ENCODE assay signal across 22 cellular contexts in genomic region chr12:58028294-58028693, GRCh38.
DNase-seq lines count a peak whose midpoint lies in the region; ATAC-seq, FAIRE-seq and TF ChIP-seq lines count a peak whose summit lies in the region.
"Had no signal": no experiment of that assay in that cellular context is flagged by ENCODE, and none has a peak within 500 bp of the region (broad histone marks: within the 10 kb centered on the region; RNA-seq: fewer than 3 reads in every experiment).

No MANE protein-coding gene starts in this region.

- H3K4me1 Mint-ChIP-seq in Calu3 (ENCODE audit: low read depth, unreplicated experiment) = peaks cover 16% of the 10 kb centered on the region
- no peaks in the 10 kb centered on the region for H3K4me1 Mint-ChIP-seq in osteocyte (ENCODE audit: unreplicated experiment)
- H3K4me1 Mint-ChIP-seq: CD4-positive, CD25-positive, alpha-beta regulatory T cell had no signal

- no peak for DNase-seq in Calu3
- DNase-seq in RWPE2 (ENCODE audit: low spot score) = no peak
- peak; percentile 12 for DNase-seq in dedifferentiated amniotic fluid mesenchymal stem cell (ENCODE audit: extremely low spot score)
- DNase-seq in keratinocyte (ENCODE audit: low read depth, low spot score) = no peak
- DNase-seq in osteocyte (ENCODE audit: extremely low spot score, unreplicated experiment) = no peak
- no peak for DNase-seq in GM13976 (ENCODE audit: low spot score)
- no peak for DNase-seq in AG20443 (ENCODE audit: low spot score)
- DNase-seq: BE2C; CD4-positive, CD25-positive, alpha-beta regulatory T cell; COR-L47; GF-D8; HFFc6; KG1; NCI-H1048; NCI-H1436; NCI-H1930; NCI-H2171; NCI-H526 had no signal

- H3K4me3 ChIP-seq in RWPE2 (ENCODE audit: severe bottlenecking) = no peak overlapping the region
- H3K4me3 ChIP-seq in keratinocyte (ENCODE audit: control insufficient read depth in 2 of 3, extremely low read depth in 1 of 3, insufficient read depth in 2 of 3, low read depth in 1 of 3, low read length in 3 of 3) = no peak overlapping the region

- H3K9me3 ChIP-seq in RWPE2 (ENCODE audit: severe bottlenecking) (no peaks in the 10 kb centered on the region), keratinocyte (ENCODE audit: control insufficient read depth, low read depth, low read length) (peaks cover 2% of the 10 kb centered on the region)
- H3K9me3 ChIP-seq: BE2C had no signal

- CTCF ChIA-PET in Calu3 (lab: Charles Lee) = no interaction called here

- H3K9me1 ChIP-seq in keratinocyte (ENCODE audit: control insufficient read depth, extremely low read depth, insufficient read depth, low read length) = no peaks in the 10 kb centered on the region

- FAIRE-seq in keratinocyte (lab: Jason Lieb, UNC) = peak; percentile 64
- FAIRE-seq: GM18507, H54, HepG2 had no signal

- H3K4me3 Mint-ChIP-seq in Calu3 (ENCODE audit: low read depth, unreplicated experiment) = no peak overlapping the region
- H3K4me3 Mint-ChIP-seq in osteocyte (ENCODE audit: unreplicated experiment) = no peak overlapping the region
- H3K4me3 Mint-ChIP-seq: CD4-positive, CD25-positive, alpha-beta regulatory T cell; HFFc6 had no signal

- peaks cover 2% of the 10 kb centered on the region for H3K9me3 Mint-ChIP-seq in Calu3 (ENCODE audit: low read depth, unreplicated experiment)
- H3K9me3 Mint-ChIP-seq in osteocyte (ENCODE audit: unreplicated experiment) = peaks cover 14% of the 10 kb centered on the region

- H3K27me3 Mint-ChIP-seq in Calu3 (ENCODE audit: unreplicated experiment) (no peaks in the 10 kb centered on the region), osteocyte (ENCODE audit: unreplicated experiment) (peaks cover 8% of the 10 kb centered on the region)
- H3K27me3 Mint-ChIP-seq: CD4-positive, CD25-positive, alpha-beta regulatory T cell had no signal

- TF ChIP-seq POLR2A in GM18505 (IDR thresholded peaks at IDR 0.05; ENCODE audit: borderline replicate concordance, extremely low read depth, insufficient read depth, insufficient read length) = no peak

- H3K36me3 ChIP-seq in RWPE2 (ENCODE audit: low read depth) (no peaks in the 10 kb centered on the region), keratinocyte (ENCODE audit: control insufficient read depth in 2 of 2, extremely low read depth in 1 of 2, insufficient read depth in 2 of 2, low read length in 2 of 2) (no peaks in the 10 kb centered on the region)
- H3K36me3 ChIP-seq: BE2C had no signal

- H3K79me2 ChIP-seq in keratinocyte (ENCODE audit: control insufficient read depth, insufficient read depth, low read length) = no peaks in the 10 kb centered on the region

- dilution Hi-C loops in keratinocyte (cut with MboI; ENCODE audit: extremely low pct_ligation_motif_present, low sequenced_read_pairs) = no loop called here

- no peaks in the 10 kb centered on the region for H3K27me3 ChIP-seq in RWPE2 (ENCODE audit: insufficient read depth, poor library complexity, severe bottlenecking)
- no peaks in the 10 kb centered on the region for H3K27me3 ChIP-seq in keratinocyte (ENCODE audit: control insufficient read depth, extremely low read depth, insufficient read depth, low read length)

- H2AFZ ChIP-seq in keratinocyte (ENCODE audit: control insufficient read depth, low read length) = peak overlapping the region; percentile 20

- in situ Hi-C loops in GM13976 (cut with MboI; ENCODE audit: low sequenced_read_pairs, unreplicated experiment) = no loop called here

- H3K36me3 Mint-ChIP-seq in Calu3 (ENCODE audit: insufficient read depth, unreplicated experiment) (no peaks in the 10 kb centered on the region), osteocyte (ENCODE audit: unreplicated experiment) (no peaks in the 10 kb centered on the region)
- H3K36me3 Mint-ChIP-seq: CD4-positive, CD25-positive, alpha-beta regulatory T cell had no signal

- TF ChIP-seq CTCF in Calu3 (IDR thresholded peaks at IDR 0.05; ENCODE audit: unreplicated experiment) (no peak), RWPE2 (IDR thresholded peaks at IDR 0.05; ENCODE audit: poor library complexity, severe bottlenecking) (no peak), keratinocyte (optimal IDR thresholded peaks at IDR 0.05 in 1 of 3, IDR thresholded peaks at IDR 0.05 in 1 of 3, conservative IDR thresholded peaks at IDR 0.05 in 1 of 3; ENCODE audit: extremely low read depth in 1 of 3, insufficient read depth in 2 of 3, low read length in 3 of 3) (no peak), osteocyte (IDR thresholded peaks at IDR 0.05) (no peak), GM13976 (IDR thresholded peaks at IDR 0.05; ENCODE audit: borderline replicate concordance, control extremely low read depth, extremely low read depth, insufficient read depth, missing control alignments) (no peak)

- peaks cover 23% of the 10 kb centered on the region for H3K4me1 ChIP-seq in RWPE2 (ENCODE audit: insufficient read depth, poor library complexity, severe bottlenecking)
- peaks cover 23% of the 10 kb centered on the region for H3K4me1 ChIP-seq in keratinocyte (ENCODE audit: control insufficient read depth, extremely low read depth, insufficient read depth, low read length)
- H3K4me1 ChIP-seq: BE2C had no signal

- no peak overlapping the region for H3K9ac ChIP-seq in keratinocyte (ENCODE audit: control insufficient read depth, extremely low read depth, insufficient read depth, low read length)

- H3K27ac Mint-ChIP-seq in Calu3 (ENCODE audit: unreplicated experiment) (peak overlapping the region; percentile 21), osteocyte (ENCODE audit: unreplicated experiment) (no peak overlapping the region)
- H3K27ac Mint-ChIP-seq: CD4-positive, CD25-positive, alpha-beta regulatory T cell; HFFc6 had no signal

- intact Hi-C loops in Calu3 (cut with micrococcal nuclease; ENCODE audit: unreplicated experiment) = no loop called here

- H3K27ac ChIP-seq in RWPE2 (ENCODE audit: poor library complexity, severe bottlenecking) = peak overlapping the region; percentile 51
- no peak overlapping the region for H3K27ac ChIP-seq in keratinocyte (ENCODE audit: control insufficient read depth, insufficient read depth, low read length)

- no peaks in the 10 kb centered on the region for H4K20me1 ChIP-seq in keratinocyte (ENCODE audit: control insufficient read depth, extremely low read depth, insufficient read depth, low read length)

- no TSS peak for BruUV-seq in Calu3 (replicated peaks; lab: Mats Ljungman, UMichigan)

- ATAC-seq in RWPE2 (ENCODE audit: low read depth) (0 out of 3 replicates have a peak, but pooled peaks have one; percentile 22), GM18505 (IDR thresholded peaks at IDR 0.05; ENCODE audit: unreplicated experiment) (no peak)
- ATAC-seq: HepG2 had no signal

- H3K4me2 ChIP-seq in keratinocyte (ENCODE audit: control insufficient read depth, extremely low read depth, insufficient read depth, low read depth, low read length) = no peak overlapping the region
